Comparison of ENCODE assay signal across 1 cellular context in the genomic region with DNA sequence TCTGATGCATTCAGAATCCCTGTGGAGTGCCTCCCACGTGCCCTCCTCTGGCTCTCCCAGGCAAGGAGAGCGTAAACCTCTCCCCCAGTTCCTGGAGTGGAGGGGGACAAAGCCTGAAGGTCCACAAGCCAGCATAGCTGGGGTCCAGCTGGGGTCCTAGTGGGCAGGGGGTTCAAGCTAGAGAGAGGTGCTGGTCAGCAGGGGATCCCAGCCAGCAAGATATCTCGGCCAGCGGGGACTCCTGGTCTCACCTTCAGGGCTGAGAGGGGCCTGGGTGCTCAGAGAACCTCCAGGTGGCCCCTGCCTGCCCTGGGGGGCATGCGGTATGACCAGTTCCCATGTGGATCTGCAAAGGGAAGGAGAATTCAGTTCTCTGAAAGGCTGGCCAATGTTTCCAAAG.
TF ChIP-seq lines count a peak whose summit lies in the region.

No MANE protein-coding gene starts in this region.

TF ChIP-seq in GM23338, 12 proteins besides CTCF, POLR2A, EP300 and RAD21 (continued from another document):
- TF ChIP-seq, protein P1, sequence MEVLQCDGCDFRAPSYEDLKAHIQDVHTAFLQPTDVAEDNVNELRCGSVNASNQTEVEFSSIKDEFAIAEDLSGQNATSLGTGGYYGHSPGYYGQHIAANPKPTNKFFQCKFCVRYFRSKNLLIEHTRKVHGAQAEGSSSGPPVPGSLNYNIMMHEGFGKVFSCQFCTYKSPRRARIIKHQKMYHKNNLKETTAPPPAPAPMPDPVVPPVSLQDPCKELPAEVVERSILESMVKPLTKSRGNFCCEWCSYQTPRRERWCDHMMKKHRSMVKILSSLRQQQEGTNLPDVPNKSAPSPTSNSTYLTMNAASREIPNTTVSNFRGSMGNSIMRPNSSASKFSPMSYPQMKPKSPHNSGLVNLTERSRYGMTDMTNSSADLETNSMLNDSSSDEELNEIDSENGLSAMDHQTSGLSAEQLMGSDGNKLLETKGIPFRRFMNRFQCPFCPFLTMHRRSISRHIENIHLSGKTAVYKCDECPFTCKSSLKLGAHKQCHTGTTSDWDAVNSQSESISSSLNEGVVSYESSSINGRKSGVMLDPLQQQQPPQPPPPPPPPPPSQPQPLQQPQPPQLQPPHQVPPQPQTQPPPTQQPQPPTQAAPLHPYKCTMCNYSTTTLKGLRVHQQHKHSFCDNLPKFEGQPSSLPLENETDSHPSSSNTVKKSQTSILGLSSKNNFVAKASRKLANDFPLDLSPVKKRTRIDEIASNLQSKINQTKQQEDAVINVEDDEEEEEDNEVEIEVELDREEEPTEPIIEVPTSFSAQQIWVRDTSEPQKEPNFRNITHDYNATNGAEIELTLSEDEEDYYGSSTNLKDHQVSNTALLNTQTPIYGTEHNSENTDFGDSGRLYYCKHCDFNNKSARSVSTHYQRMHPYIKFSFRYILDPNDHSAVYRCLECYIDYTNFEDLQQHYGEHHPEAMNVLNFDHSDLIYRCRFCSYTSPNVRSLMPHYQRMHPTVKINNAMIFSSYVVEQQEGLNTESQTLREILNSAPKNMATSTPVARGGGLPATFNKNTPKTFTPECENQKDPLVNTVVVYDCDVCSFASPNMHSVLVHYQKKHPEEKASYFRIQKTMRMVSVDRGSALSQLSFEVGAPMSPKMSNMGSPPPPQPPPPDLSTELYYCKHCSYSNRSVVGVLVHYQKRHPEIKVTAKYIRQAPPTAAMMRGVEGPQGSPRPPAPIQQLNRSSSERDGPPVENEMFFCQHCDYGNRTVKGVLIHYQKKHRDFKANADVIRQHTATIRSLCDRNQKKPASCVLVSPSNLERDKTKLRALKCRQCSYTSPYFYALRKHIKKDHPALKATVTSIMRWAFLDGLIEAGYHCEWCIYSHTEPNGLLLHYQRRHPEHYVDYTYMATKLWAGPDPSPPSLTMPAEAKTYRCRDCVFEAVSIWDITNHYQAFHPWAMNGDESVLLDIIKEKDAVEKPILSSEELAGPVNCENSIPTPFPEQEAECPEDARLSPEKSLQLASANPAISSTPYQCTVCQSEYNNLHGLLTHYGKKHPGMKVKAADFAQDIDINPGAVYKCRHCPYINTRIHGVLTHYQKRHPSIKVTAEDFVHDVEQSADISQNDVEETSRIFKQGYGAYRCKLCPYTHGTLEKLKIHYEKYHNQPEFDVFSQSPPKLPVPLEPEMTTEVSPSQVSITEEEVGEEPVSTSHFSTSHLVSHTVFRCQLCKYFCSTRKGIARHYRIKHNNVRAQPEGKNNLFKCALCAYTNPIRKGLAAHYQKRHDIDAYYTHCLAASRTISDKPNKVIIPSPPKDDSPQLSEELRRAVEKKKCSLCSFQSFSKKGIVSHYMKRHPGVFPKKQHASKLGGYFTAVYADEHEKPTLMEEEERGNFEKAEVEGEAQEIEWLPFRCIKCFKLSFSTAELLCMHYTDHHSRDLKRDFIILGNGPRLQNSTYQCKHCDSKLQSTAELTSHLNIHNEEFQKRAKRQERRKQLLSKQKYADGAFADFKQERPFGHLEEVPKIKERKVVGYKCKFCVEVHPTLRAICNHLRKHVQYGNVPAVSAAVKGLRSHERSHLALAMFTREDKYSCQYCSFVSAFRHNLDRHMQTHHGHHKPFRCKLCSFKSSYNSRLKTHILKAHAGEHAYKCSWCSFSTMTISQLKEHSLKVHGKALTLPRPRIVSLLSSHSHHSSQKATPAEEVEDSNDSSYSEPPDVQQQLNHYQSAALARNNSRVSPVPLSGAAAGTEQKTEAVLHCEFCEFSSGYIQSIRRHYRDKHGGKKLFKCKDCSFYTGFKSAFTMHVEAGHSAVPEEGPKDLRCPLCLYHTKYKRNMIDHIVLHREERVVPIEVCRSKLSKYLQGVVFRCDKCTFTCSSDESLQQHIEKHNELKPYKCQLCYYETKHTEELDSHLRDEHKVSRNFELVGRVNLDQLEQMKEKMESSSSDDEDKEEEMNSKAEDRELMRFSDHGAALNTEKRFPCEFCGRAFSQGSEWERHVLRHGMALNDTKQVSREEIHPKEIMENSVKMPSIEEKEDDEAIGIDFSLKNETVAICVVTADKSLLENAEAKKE (CRISPR knock-in tag; IDR thresholded peaks at IDR 0.05): no peak
- TF ChIP-seq ZNF114 (CRISPR knock-in tag; IDR thresholded peaks at IDR 0.05): no peak
- TF ChIP-seq, protein P2, sequence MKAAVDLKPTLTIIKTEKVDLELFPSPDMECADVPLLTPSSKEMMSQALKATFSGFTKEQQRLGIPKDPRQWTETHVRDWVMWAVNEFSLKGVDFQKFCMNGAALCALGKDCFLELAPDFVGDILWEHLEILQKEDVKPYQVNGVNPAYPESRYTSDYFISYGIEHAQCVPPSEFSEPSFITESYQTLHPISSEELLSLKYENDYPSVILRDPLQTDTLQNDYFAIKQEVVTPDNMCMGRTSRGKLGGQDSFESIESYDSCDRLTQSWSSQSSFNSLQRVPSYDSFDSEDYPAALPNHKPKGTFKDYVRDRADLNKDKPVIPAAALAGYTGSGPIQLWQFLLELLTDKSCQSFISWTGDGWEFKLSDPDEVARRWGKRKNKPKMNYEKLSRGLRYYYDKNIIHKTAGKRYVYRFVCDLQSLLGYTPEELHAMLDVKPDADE (IDR thresholded peaks at IDR 0.05): no peak
- TF ChIP-seq REST (IDR thresholded peaks at IDR 0.05; ENCODE audit: unreplicated experiment): no peak
- no peak for TF ChIP-seq NANOG (IDR thresholded peaks at IDR 0.05; ENCODE audit: borderline replicate concordance)
